20 cellular contexts compared by ENCODE assay signal in the genomic region with DNA sequence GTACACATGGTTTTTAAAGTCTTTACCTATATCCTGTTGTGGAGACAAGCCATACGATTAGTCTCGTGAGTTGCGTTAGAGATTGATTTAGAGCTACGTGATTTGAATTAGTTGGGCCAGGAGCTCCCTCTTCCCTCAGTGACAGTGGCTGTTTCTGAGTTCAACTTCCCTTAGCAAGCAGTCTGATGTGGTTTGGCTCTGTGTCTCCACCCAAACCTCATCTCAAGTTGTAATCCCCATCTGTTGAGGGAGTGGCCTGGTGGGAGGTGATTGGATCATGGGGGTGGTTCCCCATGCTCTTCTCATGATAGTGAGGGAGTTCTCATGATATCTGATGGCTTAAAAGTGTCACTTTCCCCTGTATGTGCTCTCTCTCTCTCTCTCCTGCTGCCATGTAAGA.
"Had no signal": no experiment of that assay in that cellular context is flagged by ENCODE, and none has a peak within 500 bp of the region (broad histone marks: within the 10 kb centered on the region; RNA-seq: fewer than 3 reads in every experiment).

No MANE protein-coding gene starts in this region.

- H3K4me1 ChIP-seq: breast epithelium, neural progenitor cell, sigmoid colon, stomach, upper lobe of right lung had no signal

- H3K9ac ChIP-seq: neural progenitor cell had no signal

- H3K27me3 ChIP-seq: breast epithelium, neural progenitor cell, ovary, sigmoid colon, stomach, upper lobe of right lung had no signal

- DNase-seq: activated CD4-positive, alpha-beta T cell treated with anti-CD3 and anti-CD28 coated beads, Interleukin-2, amount 50 U/mL, for 1 hour; activated naive CD4-positive, alpha-beta T cell treated with Interleukin-2 at 50 U/mL for 16 hours; activated T-cell treated with anti-CD3 and anti-CD28 coated beads for 4 hours; anterior cingulate cortex; cerebellar nuclear complex; effector memory CD8-positive, alpha-beta T cell; midbrain; ovary; sigmoid colon; stimulated activated CD4-positive, alpha-beta T cell treated with anti-CD3 and anti-CD28 coated beads, Interleukin-12 subunit alpha, Interleukin-12 subunit beta, amount 100 ng/mL, for 4 hours; stimulated activated CD4-positive, alpha-beta T cell treated with anti-CD3 and anti-CD28 coated beads, Interleukin-2, amount 100 ng/mL, for 24 hours; stomach; upper lobe of right lung had no signal

- FAIRE-seq: islet of Langerhans, TTC549 had no signal

- H3K4me3 ChIP-seq: breast epithelium, lung, neural progenitor cell, ovary, sigmoid colon, stomach, thoracic aorta, upper lobe of right lung had no signal

- H3K27ac Mint-ChIP-seq: dendritic cell treated with granulocyte-macrophage colony-stimulating factor and Interleukin-4, amounts not matched to agents 40 ng/mL and 50 ng/mL, for 4 days; effector memory CD8-positive, alpha-beta T cell; neural progenitor cell had no signal

- H3K4me2 ChIP-seq: neural progenitor cell had no signal

- H3K4me3 Mint-ChIP-seq: dendritic cell treated with granulocyte-macrophage colony-stimulating factor and Interleukin-4, amounts not matched to agents 40 ng/mL and 50 ng/mL, for 4 days; effector memory CD8-positive, alpha-beta T cell; neural progenitor cell had no signal

- H3K27ac ChIP-seq: breast epithelium, neural progenitor cell, ovary, sigmoid colon, stomach, thoracic aorta, upper lobe of right lung had no signal

- H2AFZ ChIP-seq: neural progenitor cell had no signal

- H3K9me3 Mint-ChIP-seq: neural progenitor cell had no signal

- H3K4me1 Mint-ChIP-seq: neural progenitor cell had no signal

- H3K36me3 Mint-ChIP-seq: neural progenitor cell had no signal

- H3K27me3 Mint-ChIP-seq: dendritic cell treated with granulocyte-macrophage colony-stimulating factor and Interleukin-4, amounts not matched to agents 40 ng/mL and 50 ng/mL, for 4 days; effector memory CD8-positive, alpha-beta T cell had no signal

- ATAC-seq: effector memory CD8-positive, alpha-beta T cell; upper lobe of right lung had no signal

- H3K9me3 ChIP-seq: breast epithelium, ovary, sigmoid colon, stomach, thoracic aorta, upper lobe of right lung had no signal

- H3K36me3 ChIP-seq: breast epithelium, neural progenitor cell, ovary, sigmoid colon, stomach, thoracic aorta, upper lobe of right lung had no signal
